In the genomic region with DNA sequence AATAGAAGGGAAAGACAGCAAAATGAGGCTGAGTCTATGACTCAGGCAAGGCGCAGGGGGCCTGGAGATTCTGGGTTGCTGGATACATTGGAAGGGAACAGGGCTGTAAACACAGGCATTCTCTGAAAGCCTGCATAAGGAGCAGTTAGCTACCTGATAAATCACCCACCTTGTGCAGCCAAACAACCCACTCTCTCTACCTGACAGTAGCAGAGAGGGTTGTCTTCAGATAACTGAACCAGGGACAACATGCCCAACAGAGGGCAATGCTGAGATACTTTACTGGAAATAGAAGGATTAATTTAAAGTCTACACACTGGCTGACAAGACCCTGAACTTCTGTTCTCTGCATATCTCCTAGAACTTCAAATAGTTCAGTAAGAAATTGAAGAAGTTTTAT, we compare ENCODE assay signal across 15 cellular contexts.
A peak's percentile ranks its signal among the peaks of the same experiment; 100 is the strongest.
DNase-seq lines count a peak whose midpoint lies in the region; ATAC-seq and TF ChIP-seq lines count a peak whose summit lies in the region.
"Had no signal": no experiment of that assay in that cellular context is flagged by ENCODE, and none has a peak within 500 bp of the region (broad histone marks: within the 10 kb centered on the region; RNA-seq: fewer than 3 reads in every experiment).

No MANE protein-coding gene starts in this region.

- H3K27me3 Mint-ChIP-seq in activated CD4-positive, alpha-beta T cell treated with anti-CD3 and anti-CD28 coated beads, Interleukin-2, amount 10 ng/mL, durations not matched to agents 24 days and 14 days: no peaks in the 10 kb centered on the region
- H3K27me3 Mint-ChIP-seq: effector memory CD8-positive, alpha-beta T cell had no signal

- no peak overlapping the region for H3K4me3 Mint-ChIP-seq in activated CD4-positive, alpha-beta T cell treated with anti-CD3 and anti-CD28 coated beads, Interleukin-2, amount 10 ng/mL, durations not matched to agents 24 days and 14 days
- H3K4me3 Mint-ChIP-seq: CD8-positive, alpha-beta T cell; effector memory CD8-positive, alpha-beta T cell; mesothelial cell of epicardium had no signal

- H3K4me3 ChIP-seq in IMR-90 (ENCODE audit: insufficient read depth, low read depth, low read length): no peak overlapping the region
- no peak overlapping the region for H3K4me3 ChIP-seq in WI38 (ENCODE audit: low read depth, low read length)
- H3K4me3 ChIP-seq: right atrium auricular region had no signal

- no peaks in the 10 kb centered on the region for H3K27me3 ChIP-seq in IMR-90 (ENCODE audit: control insufficient read depth, insufficient read depth, low read length)
- H3K27me3 ChIP-seq: right atrium auricular region had no signal

- H3K9ac ChIP-seq in IMR-90 (ENCODE audit: low read depth, low read length): no peak overlapping the region

- H2AK5ac ChIP-seq in IMR-90 (ENCODE audit: low read depth, low read length): no peak overlapping the region

- no peak overlapping the region for H4K5ac ChIP-seq in IMR-90 (ENCODE audit: low read depth, low read length)

- intact Hi-C loops in IMR-90 (cut with micrococcal nuclease): no loop called here
- intact Hi-C loops in activated CD4-positive, alpha-beta T cell treated with anti-CD3 and anti-CD28 coated beads, Interleukin-2, amount 10 ng/mL, durations not matched to agents 24 days and 14 days (cut with micrococcal nuclease): no loop called here

- no TSS peak for BruUV-seq in IMR-90 (replicated peaks; lab: Mats Ljungman, UMichigan)

- no peak for TF ChIP-seq POLR2A in IMR-90 (IDR thresholded peaks at IDR 0.05; ENCODE audit: low read depth, low read length)

- H3K9me1 ChIP-seq in IMR-90 (ENCODE audit: insufficient read depth, low read length): no peaks in the 10 kb centered on the region

- no peak overlapping the region for H2AFZ ChIP-seq in IMR-90 (replicated peaks; ENCODE audit: low read length, poor library complexity)

- no peaks in the 10 kb centered on the region for H3K9me3 Mint-ChIP-seq in activated CD4-positive, alpha-beta T cell treated with anti-CD3 and anti-CD28 coated beads, Interleukin-2, amount 10 ng/mL, durations not matched to agents 24 days and 14 days
- H3K9me3 Mint-ChIP-seq: CD8-positive, alpha-beta T cell; effector memory CD8-positive, alpha-beta T cell; mesothelial cell of epicardium had no signal

- H4K91ac ChIP-seq in IMR-90 (ENCODE audit: insufficient read depth, low read depth, low read length): no peak overlapping the region

- H4K20me1 ChIP-seq in IMR-90 (ENCODE audit: insufficient read depth, low read length): no peaks in the 10 kb centered on the region

- H3K23ac ChIP-seq in IMR-90 (ENCODE audit: low read depth, low read length): no peak overlapping the region

- no peaks in the 10 kb centered on the region for H3K9me3 ChIP-seq in IMR-90 (ENCODE audit: control insufficient read depth, insufficient read depth, low read length)
- H3K9me3 ChIP-seq: right atrium auricular region had no signal

- no peak overlapping the region for H2BK15ac ChIP-seq in IMR-90 (ENCODE audit: low read depth, low read length)

- no peak overlapping the region for H3K4ac ChIP-seq in IMR-90 (ENCODE audit: low read depth, low read length)

- no CpG with 5 or more reads among the region's 1 CpG for WGBS in IMR-90 (ENCODE audit: extremely low coverage in 2 of 2, insufficient read length in 1 of 2), 2 experiments

- ATAC-seq in IMR-90 (ENCODE audit: low read depth): peak; percentile 44; the same call in 1 of the 2 replicates
- ATAC-seq: CD8-positive, alpha-beta T cell; effector memory CD8-positive, alpha-beta T cell; Right ventricle myocardium inferior had no signal

- no peak overlapping the region for H2BK5ac ChIP-seq in IMR-90 (ENCODE audit: low read depth, low read length, poor library complexity, severe bottlenecking)

- dilution Hi-C loops in IMR-90 (cut with HindIII; ENCODE audit: low sequenced_read_pairs, unreplicated experiment): no loop called here

- H3K14ac ChIP-seq in IMR-90 (replicated peaks; ENCODE audit: low read depth, low read length): no peak overlapping the region

- H3K36me3 Mint-ChIP-seq in activated CD4-positive, alpha-beta T cell treated with anti-CD3 and anti-CD28 coated beads, Interleukin-2, amount 10 ng/mL, durations not matched to agents 24 days and 14 days (ENCODE audit: low read depth): no peaks in the 10 kb centered on the region
- H3K36me3 Mint-ChIP-seq: CD8-positive, alpha-beta T cell; mesothelial cell of epicardium had no signal

- POLR2A ChIA-PET in IMR-90 (lab: Charles Lee; ENCODE audit: unreplicated experiment): no interaction called here

- no peaks in the 10 kb centered on the region for H3K4me1 ChIP-seq in IMR-90 (ENCODE audit: control insufficient read depth, insufficient read depth, low read length)
- H3K4me1 ChIP-seq: right atrium auricular region had no signal

- H2AK9ac ChIP-seq in IMR-90 (replicated peaks; ENCODE audit: low read depth, low read length, poor library complexity): no peak overlapping the region

- 0 out of 2 replicates have a peak, but pooled peaks have one; percentile 22 for TF ChIP-seq RAD21 in IMR-90 (IDR thresholded peaks at IDR 0.05; ENCODE audit: low read length)

- TF ChIP-seq CTCF in IMR-90 (conservative IDR thresholded peaks at IDR 0.05; ENCODE audit: low read depth, low read length): peak; percentile 19; the same call in 1 of the 2 replicates
- 0 out of 2 replicates have a peak, but pooled peaks have one; percentile 9 for TF ChIP-seq CTCF in WI38 (IDR thresholded peaks at IDR 0.05; ENCODE audit: low read depth, low read length)

- no peak overlapping the region for H3K4me2 ChIP-seq in IMR-90 (ENCODE audit: low read depth, low read length)

- H3K36me3 ChIP-seq in IMR-90 (ENCODE audit: control insufficient read depth, insufficient read depth, low read length): no peaks in the 10 kb centered on the region
- H3K36me3 ChIP-seq: right atrium auricular region had no signal

- no peak overlapping the region for H2BK20ac ChIP-seq in IMR-90 (ENCODE audit: low read depth, low read length)

- H4K8ac ChIP-seq in IMR-90 (ENCODE audit: low read depth in 2 of 2, low read length in 2 of 2): no peak overlapping the region

- DNase-seq in DMS53 treated with DMSO at 0.1 percent for 48 hours (lab: John Stamatoyannopoulos, UW; ENCODE audit: unreplicated experiment) (peak; percentile 12), IMR-90 (peak; percentile 6), iris pigment epithelial cell (ENCODE audit: low read depth) (peak; percentile 4), anterior cingulate cortex (lab: John Stamatoyannopoulos, UW) (no peak)
- no peak for DNase-seq in stimulated activated CD4-positive, alpha-beta T cell treated with anti-CD3 and anti-CD28 coated beads, Interleukin-12 subunit alpha, Interleukin-12 subunit beta, amount 100 ng/mL, for 4 hours
- no peak for DNase-seq in activated CD4-positive, alpha-beta T cell treated with anti-CD3 and anti-CD28 coated beads for 48 hours
- no peak for DNase-seq in activated CD4-positive, alpha-beta T cell treated with anti-CD3 and anti-CD28 coated beads, Interleukin-2, amount 10 ng/mL, durations not matched to agents 24 days and 14 days
- DNase-seq: activated T-cell treated with anti-CD3 and anti-CD28 coated beads for 4 hours; CD8-positive, alpha-beta T cell; effector memory CD8-positive, alpha-beta T cell; hippocampal formation had no signal

- no peak overlapping the region for H3K56ac ChIP-seq in IMR-90 (ENCODE audit: extremely low read depth, insufficient read depth, low read length)

- CTCF ChIA-PET in IMR-90 (lab: Yijun Ruan, JAX): no interaction called here

- no peaks in the 10 kb centered on the region for H3K79me1 ChIP-seq in IMR-90 (ENCODE audit: low read depth in 1 of 2, low read length in 2 of 2)

- in situ Hi-C loops in IMR-90 (cut with MboI; ENCODE audit: low sequenced_read_pairs): no loop called here

- H3K4me1 Mint-ChIP-seq in activated CD4-positive, alpha-beta T cell treated with anti-CD3 and anti-CD28 coated beads, Interleukin-2, amount 10 ng/mL, durations not matched to agents 24 days and 14 days: no peaks in the 10 kb centered on the region

- H3K27ac Mint-ChIP-seq in activated CD4-positive, alpha-beta T cell treated with anti-CD3 and anti-CD28 coated beads, Interleukin-2, amount 10 ng/mL, durations not matched to agents 24 days and 14 days: no peak overlapping the region
- H3K27ac Mint-ChIP-seq: CD8-positive, alpha-beta T cell; effector memory CD8-positive, alpha-beta T cell; mesothelial cell of epicardium had no signal

- H3K18ac ChIP-seq in IMR-90 (ENCODE audit: low read depth, low read length): no peak overlapping the region

- H3K27ac ChIP-seq in IMR-90 (ENCODE audit: insufficient read depth, low read length): no peak overlapping the region
- H3K27ac ChIP-seq: right atrium auricular region had no signal

- no peak overlapping the region for H2BK120ac ChIP-seq in IMR-90 (ENCODE audit: low read depth, low read length)

TF ChIP-seq in IMR-90, 13 proteins besides CTCF, POLR2A, EP300 and RAD21 (continues in another document):
- TF ChIP-seq NFE2L2 (IDR thresholded peaks at IDR 0.05; ENCODE audit: low read depth, low read length) (no peak), CHD1 (IDR thresholded peaks at IDR 0.05; ENCODE audit: low read depth, low read length) (no peak), RFX5 (IDR thresholded peaks at IDR 0.05; ENCODE audit: low read depth, low read length) (no peak), MAFK (IDR thresholded peaks at IDR 0.05; ENCODE audit: low read depth, low read length) (no peak), FOS (IDR thresholded peaks at IDR 0.05; ENCODE audit: low read depth, low read length) (no peak), BHLHE40 (IDR thresholded peaks at IDR 0.05; ENCODE audit: low read depth, low read length) (no peak), RCOR1 (IDR thresholded peaks at IDR 0.05; ENCODE audit: insufficient replicate concordance, low read length) (no peak), MXI1 (IDR thresholded peaks at IDR 0.05; ENCODE audit: borderline replicate concordance, low read depth, low read length) (no peak), SMC3 (IDR thresholded peaks at IDR 0.05; ENCODE audit: low read depth, low read length) (no peak), CEBPB (IDR thresholded peaks at IDR 0.05; ENCODE audit: low read depth, low read length) (no peak), MAZ (IDR thresholded peaks at IDR 0.05; ENCODE audit: borderline replicate concordance, low read depth, low read length) (no peak)
- TF ChIP-seq, protein P1, sequence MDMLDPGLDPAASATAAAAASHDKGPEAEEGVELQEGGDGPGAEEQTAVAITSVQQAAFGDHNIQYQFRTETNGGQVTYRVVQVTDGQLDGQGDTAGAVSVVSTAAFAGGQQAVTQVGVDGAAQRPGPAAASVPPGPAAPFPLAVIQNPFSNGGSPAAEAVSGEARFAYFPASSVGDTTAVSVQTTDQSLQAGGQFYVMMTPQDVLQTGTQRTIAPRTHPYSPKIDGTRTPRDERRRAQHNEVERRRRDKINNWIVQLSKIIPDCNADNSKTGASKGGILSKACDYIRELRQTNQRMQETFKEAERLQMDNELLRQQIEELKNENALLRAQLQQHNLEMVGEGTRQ (IDR thresholded peaks at IDR 0.05; ENCODE audit: low read depth, low read length): no peak

Comparison
In these comparisons a context has a peak if more than half of its experiments do, and no peak if none do; other contexts are left out.
1. DNase-seq: peak in DMS53 treated with DMSO at 0.1 percent for 48 hours (single experiment), IMR-90 (single experiment) and iris pigment epithelial cell (single experiment); none in stimulated activated CD4-positive, alpha-beta T cell treated with anti-CD3 and anti-CD28 coated beads, Interleukin-12 subunit alpha, Interleukin-12 subunit beta, amount 100 ng/mL, for 4 hours (single experiment), activated CD4-positive, alpha-beta T cell treated with anti-CD3 and anti-CD28 coated beads for 48 hours (single experiment), anterior cingulate cortex (0 of 58) and activated CD4-positive, alpha-beta T cell treated with anti-CD3 and anti-CD28 coated beads, Interleukin-2, amount 10 ng/mL, durations not matched to agents 24 days and 14 days (single experiment).